In the genomic region with DNA sequence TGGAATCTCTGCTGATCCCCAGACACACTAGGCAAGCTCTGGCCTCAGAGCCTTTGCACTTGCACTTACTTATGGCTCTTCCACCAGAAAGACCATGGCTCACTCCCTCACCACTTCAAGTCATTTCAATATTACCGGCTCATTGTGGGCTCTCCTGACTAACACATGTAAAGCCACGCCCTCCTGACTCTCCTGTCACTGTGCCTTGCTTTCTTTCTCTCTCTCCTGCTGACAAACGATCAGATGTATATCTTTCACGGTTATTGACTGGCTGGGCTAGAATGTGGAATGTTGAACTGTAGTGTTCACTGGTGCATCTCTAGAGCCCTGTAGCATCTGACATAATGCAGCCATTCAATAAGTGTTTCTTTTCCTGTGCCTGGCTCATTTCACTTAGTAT, we compare ENCODE assay signal across 1 cellular context.
TF ChIP-seq lines count a peak whose summit lies in the region.

No MANE protein-coding gene starts in this region.

TF ChIP-seq in HepG2, 621 proteins besides CTCF, POLR2A, EP300 and RAD21 (continued from another document):
- TF ChIP-seq ZBED4 (CRISPR knock-in tag; IDR thresholded peaks at IDR 0.05; ENCODE audit: borderline replicate concordance) (no peak), KLF15 (CRISPR knock-in tag; IDR thresholded peaks at IDR 0.05; ENCODE audit: borderline replicate concordance) (no peak), ZBTB46 (CRISPR knock-in tag; IDR thresholded peaks at IDR 0.05; ENCODE audit: borderline replicate concordance) (no peak), ZNF326 (CRISPR knock-in tag; IDR thresholded peaks at IDR 0.05; ENCODE audit: borderline replicate concordance) (no peak), KMT2B (CRISPR knock-in tag; IDR thresholded peaks at IDR 0.05) (no peak), ZSCAN21 (CRISPR knock-in tag; IDR thresholded peaks at IDR 0.05; ENCODE audit: borderline replicate concordance) (no peak)
- TF ChIP-seq, protein P1, sequence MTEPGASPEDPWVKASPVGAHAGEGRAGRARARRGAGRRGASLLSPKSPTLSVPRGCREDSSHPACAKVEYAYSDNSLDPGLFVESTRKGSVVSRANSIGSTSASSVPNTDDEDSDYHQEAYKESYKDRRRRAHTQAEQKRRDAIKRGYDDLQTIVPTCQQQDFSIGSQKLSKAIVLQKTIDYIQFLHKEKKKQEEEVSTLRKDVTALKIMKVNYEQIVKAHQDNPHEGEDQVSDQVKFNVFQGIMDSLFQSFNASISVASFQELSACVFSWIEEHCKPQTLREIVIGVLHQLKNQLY (CRISPR knock-in tag; IDR thresholded peaks at IDR 0.05), result no peak
- TF ChIP-seq, protein P2, sequence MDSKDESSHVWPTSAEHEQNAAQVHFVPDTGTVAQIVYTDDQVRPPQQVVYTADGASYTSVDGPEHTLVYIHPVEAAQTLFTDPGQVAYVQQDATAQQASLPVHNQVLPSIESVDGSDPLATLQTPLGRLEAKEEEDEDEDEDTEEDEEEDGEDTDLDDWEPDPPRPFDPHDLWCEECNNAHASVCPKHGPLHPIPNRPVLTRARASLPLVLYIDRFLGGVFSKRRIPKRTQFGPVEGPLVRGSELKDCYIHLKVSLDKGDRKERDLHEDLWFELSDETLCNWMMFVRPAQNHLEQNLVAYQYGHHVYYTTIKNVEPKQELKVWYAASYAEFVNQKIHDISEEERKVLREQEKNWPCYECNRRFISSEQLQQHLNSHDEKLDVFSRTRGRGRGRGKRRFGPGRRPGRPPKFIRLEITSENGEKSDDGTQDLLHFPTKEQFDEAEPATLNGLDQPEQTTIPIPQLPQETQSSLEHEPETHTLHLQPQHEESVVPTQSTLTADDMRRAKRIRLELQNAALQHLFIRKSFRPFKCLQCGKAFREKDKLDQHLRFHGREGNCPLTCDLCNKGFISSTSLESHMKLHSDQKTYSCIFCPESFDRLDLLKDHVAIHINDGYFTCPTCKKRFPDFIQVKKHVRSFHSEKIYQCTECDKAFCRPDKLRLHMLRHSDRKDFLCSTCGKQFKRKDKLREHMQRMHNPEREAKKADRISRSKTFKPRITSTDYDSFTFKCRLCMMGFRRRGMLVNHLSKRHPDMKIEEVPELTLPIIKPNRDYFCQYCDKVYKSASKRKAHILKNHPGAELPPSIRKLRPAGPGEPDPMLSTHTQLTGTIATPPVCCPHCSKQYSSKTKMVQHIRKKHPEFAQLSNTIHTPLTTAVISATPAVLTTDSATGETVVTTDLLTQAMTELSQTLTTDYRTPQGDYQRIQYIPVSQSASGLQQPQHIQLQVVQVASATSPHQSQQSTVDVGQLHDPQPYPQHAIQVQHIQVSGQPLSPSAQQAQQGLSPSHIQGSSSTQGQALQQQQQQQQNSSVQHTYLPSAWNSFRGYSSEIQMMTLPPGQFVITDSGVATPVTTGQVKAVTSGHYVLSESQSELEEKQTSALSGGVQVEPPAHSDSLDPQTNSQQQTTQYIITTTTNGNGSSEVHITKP (CRISPR knock-in tag; IDR thresholded peaks at IDR 0.05; ENCODE audit: low read depth), result no peak
